In the genomic region with DNA sequence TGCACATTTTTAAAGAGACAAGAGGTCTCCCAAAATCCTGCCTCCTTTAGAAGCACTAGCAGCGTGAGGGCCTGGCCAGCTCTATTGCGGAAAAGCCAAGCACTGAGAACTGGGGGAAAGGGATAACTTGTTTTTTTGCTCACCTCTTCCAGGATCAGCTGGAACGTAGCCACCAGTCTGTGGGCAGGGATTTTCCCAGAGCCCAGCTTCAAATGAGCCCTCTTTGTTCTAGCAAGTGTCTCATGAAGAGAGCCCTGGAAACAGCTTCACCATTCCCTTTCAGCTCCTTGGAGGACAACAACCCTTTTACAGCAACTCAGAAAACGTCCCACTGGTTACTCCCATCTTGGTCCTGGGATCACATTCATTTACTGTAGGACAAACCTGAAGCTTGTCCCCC, we compare ENCODE assay signal across 15 cellular contexts.
"Had no signal": no experiment of that assay in that cellular context is flagged by ENCODE, and none has a peak within 500 bp of the region (broad histone marks: within the 10 kb centered on the region; RNA-seq: fewer than 3 reads in every experiment).

No MANE protein-coding gene starts in this region.

- ATAC-seq: gastroesophageal sphincter; left lobe of liver; naive thymus-derived CD8-positive, alpha-beta T cell; stimulated activated naive CD8-positive, alpha-beta T cell treated with anti-CD3 and anti-CD28 coated beads, Interleukin-15, Interleukin-2, amounts not matched to agents 100 U/mL and 50 U/mL, for 24 hours had no signal

- H3K27me3 ChIP-seq: right atrium auricular region had no signal

- H3K36me3 ChIP-seq: gastroesophageal sphincter, right atrium auricular region, suprapubic skin had no signal

- H3K27ac ChIP-seq: gastroesophageal sphincter, right atrium auricular region, suprapubic skin had no signal

- H3K4me1 ChIP-seq: gastroesophageal sphincter, right atrium auricular region had no signal

- H3K4me3 ChIP-seq: gastroesophageal sphincter, right atrium auricular region, suprapubic skin had no signal

- H3K4me1 Mint-ChIP-seq: activated CD4-positive, alpha-beta T cell treated with anti-CD3 and anti-CD28 coated beads, Interleukin-2, amount 10 ng/mL, durations not matched to agents 7 days and 5 days; activated naive CD8-positive, alpha-beta T cell treated with anti-CD3 and anti-CD28 coated beads for 36 hours; memory B cell; naive thymus-derived CD8-positive, alpha-beta T cell had no signal

- H3K9me3 Mint-ChIP-seq: activated CD4-positive, alpha-beta T cell treated with anti-CD3 and anti-CD28 coated beads, Interleukin-2, amount 10 ng/mL, durations not matched to agents 7 days and 5 days; activated naive CD8-positive, alpha-beta T cell treated with anti-CD3 and anti-CD28 coated beads for 36 hours; memory B cell; T-helper 2 cell treated with Interferon-gamma antibody and Interleukin-4, amounts not matched to agents 5 μg/mL and 100 μg/mL, for 36 hours had no signal

- H3K27ac Mint-ChIP-seq: activated CD4-positive, alpha-beta T cell treated with anti-CD3 and anti-CD28 coated beads, Interleukin-2, amount 10 ng/mL, durations not matched to agents 7 days and 5 days; activated naive CD8-positive, alpha-beta T cell treated with anti-CD3 and anti-CD28 coated beads for 36 hours; memory B cell; naive thymus-derived CD8-positive, alpha-beta T cell; T-helper 2 cell treated with Interferon-gamma antibody and Interleukin-4, amounts not matched to agents 5 μg/mL and 100 μg/mL, for 36 hours had no signal

- H3K4me3 Mint-ChIP-seq: activated CD4-positive, alpha-beta T cell treated with anti-CD3 and anti-CD28 coated beads, Interleukin-2, amount 10 ng/mL, durations not matched to agents 7 days and 5 days; activated naive CD8-positive, alpha-beta T cell treated with anti-CD3 and anti-CD28 coated beads for 36 hours; memory B cell; naive thymus-derived CD8-positive, alpha-beta T cell; T-helper 2 cell treated with Interferon-gamma antibody and Interleukin-4, amounts not matched to agents 5 μg/mL and 100 μg/mL, for 36 hours had no signal

- DNase-seq: activated CD4-positive, alpha-beta T cell treated with anti-CD3 and anti-CD28 coated beads, Interleukin-2, amount 10 ng/mL, durations not matched to agents 7 days and 5 days; activated CD8-positive, alpha-beta memory T cell treated with anti-CD3 and anti-CD28 coated beads, Interleukin-2, amount 50 U/mL, for 48 hours; activated gamma-delta T cell treated with Interleukin-2 at 50 U/mL for 16 hours; activated naive CD8-positive, alpha-beta T cell treated with anti-CD3 and anti-CD28 coated beads for 36 hours; dermis blood vessel endothelial cell; naive thymus-derived CD8-positive, alpha-beta T cell; posterior cingulate gyrus; stimulated activated naive CD8-positive, alpha-beta T cell treated with anti-CD3 and anti-CD28 coated beads, Interleukin-15, Interleukin-2, amounts not matched to agents 100 U/mL and 50 U/mL, for 24 hours; trophoblast cell had no signal

- H3K9me3 ChIP-seq: suprapubic skin had no signal

- H3K36me3 Mint-ChIP-seq: activated naive CD8-positive, alpha-beta T cell treated with anti-CD3 and anti-CD28 coated beads for 36 hours; memory B cell; naive thymus-derived CD8-positive, alpha-beta T cell had no signal

- H3K27me3 Mint-ChIP-seq: activated CD4-positive, alpha-beta T cell treated with anti-CD3 and anti-CD28 coated beads, Interleukin-2, amount 10 ng/mL, durations not matched to agents 7 days and 5 days had no signal
